1 cellular context compared by ENCODE assay signal in genomic region chr6:2999621-3000455, GRCh38.
TF ChIP-seq lines count a peak whose summit lies in the region.

TSS of gene NQO2 (plus strand) at chr6:2999894. CDS start at chr6:3006553, 6,659 bp downstream.

TF ChIP-seq in HepG2, 621 proteins besides CTCF, POLR2A, EP300 and RAD21 (continued from another document and continues in another):
- TF ChIP-seq ZNF18 (CRISPR knock-in tag; IDR thresholded peaks at IDR 0.05; ENCODE audit: insufficient replicate concordance): peak; percentile 39
- TF ChIP-seq ZNF232 (CRISPR knock-in tag; IDR thresholded peaks at IDR 0.05; ENCODE audit: borderline replicate concordance): peak; percentile 66; the same call in 1 of the 2 replicates
- peak; percentile 94 for TF ChIP-seq UBTF (CRISPR knock-in tag; IDR thresholded peaks at IDR 0.05)
- peak; percentile 55 for TF ChIP-seq ZNF768 (CRISPR knock-in tag; IDR thresholded peaks at IDR 0.05)
- peak; percentile 19; the same call in 1 of the 2 replicates for TF ChIP-seq ELF3 (CRISPR knock-in tag; IDR thresholded peaks at IDR 0.05)
- no peak for TF ChIP-seq HOMEZ (CRISPR knock-in tag; IDR thresholded peaks at IDR 0.05; ENCODE audit: low read depth)
- TF ChIP-seq JUND (CRISPR knock-in tag; IDR thresholded peaks at IDR 0.05): 0 out of 2 replicates have a peak, but pooled peaks have one; percentile 30
- no peak for TF ChIP-seq NFRKB (IDR thresholded peaks at IDR 0.05)
- peak; percentile 79; the same call in 1 of the 2 replicates for TF ChIP-seq KLF6 (CRISPR knock-in tag; IDR thresholded peaks at IDR 0.05)
- TF ChIP-seq YY1 (IDR thresholded peaks at IDR 0.05; ENCODE audit: insufficient read depth, insufficient replicate concordance, low read depth, low read length): peak; percentile 64
- TF ChIP-seq HDAC2 (CRISPR knock-in tag; IDR thresholded peaks at IDR 0.05): peak; percentile 50; the same call in 1 of the 2 replicates
- no peak for TF ChIP-seq MIER2 (CRISPR knock-in tag; IDR thresholded peaks at IDR 0.05)
- peak; percentile 42; the same call in 1 of the 2 replicates for TF ChIP-seq SPEN (CRISPR knock-in tag; IDR thresholded peaks at IDR 0.05; ENCODE audit: low read depth)
- no peak for TF ChIP-seq SIN3B (IDR thresholded peaks at IDR 0.05; ENCODE audit: low read length)
- TF ChIP-seq KDM4B (CRISPR knock-in tag; IDR thresholded peaks at IDR 0.05): no peak
- TF ChIP-seq ZNF607 (CRISPR knock-in tag; IDR thresholded peaks at IDR 0.05; ENCODE audit: borderline replicate concordance): peak; percentile 80
- TF ChIP-seq ZNF451 (CRISPR knock-in tag; IDR thresholded peaks at IDR 0.05): peak; percentile 27; the same call in 1 of the 2 replicates
- peak; percentile 92 for TF ChIP-seq TAF1 (CRISPR knock-in tag; IDR thresholded peaks at IDR 0.05)
- TF ChIP-seq STAT5B (CRISPR knock-in tag; IDR thresholded peaks at IDR 0.05): no peak
- TF ChIP-seq MZF1 (CRISPR knock-in tag; IDR thresholded peaks at IDR 0.05; ENCODE audit: borderline replicate concordance): peak; percentile 85; the same call in 1 of the 2 replicates
- TF ChIP-seq NFE2 (CRISPR knock-in tag; IDR thresholded peaks at IDR 0.05): peak; percentile 32; the same call in 1 of the 2 replicates
- TF ChIP-seq MTERF4 (CRISPR knock-in tag; IDR thresholded peaks at IDR 0.05): no peak; the same call in 1 of the 2 replicates
- peak; percentile 63 for TF ChIP-seq HNRNPK (IDR thresholded peaks at IDR 0.05; ENCODE audit: low read depth, low read length, poor library complexity, severe bottlenecking)
- no peak for TF ChIP-seq CBX2 (IDR thresholded peaks at IDR 0.05; ENCODE audit: low read depth, low read length)
- peak; percentile 67; the same call in 1 of the 2 replicates for TF ChIP-seq CBX2 (CRISPR knock-in tag; IDR thresholded peaks at IDR 0.05; ENCODE audit: low read depth)
- 0 out of 2 replicates have a peak, but pooled peaks have one; percentile 42 for TF ChIP-seq ZNF503 (CRISPR knock-in tag; IDR thresholded peaks at IDR 0.05)
- peak; percentile 61; the same call in 1 of the 2 replicates for TF ChIP-seq TFAP4 (IDR thresholded peaks at IDR 0.05; ENCODE audit: borderline replicate concordance, low read depth)
- 0 out of 2 replicates have a peak, but pooled peaks have one; percentile 9 for TF ChIP-seq YEATS4 (CRISPR knock-in tag; IDR thresholded peaks at IDR 0.05; ENCODE audit: borderline replicate concordance)
- no peak for TF ChIP-seq CREM (IDR thresholded peaks at IDR 0.05)
- 0 out of 2 replicates have a peak, but pooled peaks have one; percentile 31 for TF ChIP-seq CREM (CRISPR knock-in tag; IDR thresholded peaks at IDR 0.05)
- TF ChIP-seq RBAK (CRISPR knock-in tag; IDR thresholded peaks at IDR 0.05): peak; percentile 54; the same call in 1 of the 2 replicates
- TF ChIP-seq ZFX (CRISPR knock-in tag; IDR thresholded peaks at IDR 0.05; ENCODE audit: low read depth): peak; percentile 97
- peak; percentile 86; the same call in 1 of the 2 replicates for TF ChIP-seq IRF9 (CRISPR knock-in tag; IDR thresholded peaks at IDR 0.05; ENCODE audit: borderline replicate concordance)
- peak; percentile 64; the same call in 1 of the 2 replicates for TF ChIP-seq MEF2D (CRISPR knock-in tag; IDR thresholded peaks at IDR 0.05)
- TF ChIP-seq ZNF678 (CRISPR knock-in tag; IDR thresholded peaks at IDR 0.05): peak; percentile 82; the same call in 1 of the 2 replicates
- peak; percentile 90; the same call in 1 of the 2 replicates for TF ChIP-seq THAP7 (CRISPR knock-in tag; IDR thresholded peaks at IDR 0.05)
- TF ChIP-seq POGK (CRISPR knock-in tag; conservative IDR thresholded peaks at IDR 0.05): peak; percentile 61; the same call in 1 of the 2 replicates
- no peak; the same call in 1 of the 2 replicates for TF ChIP-seq ZNF878 (CRISPR knock-in tag; IDR thresholded peaks at IDR 0.05)
- TF ChIP-seq PATZ1 (CRISPR knock-in tag; IDR thresholded peaks at IDR 0.05): peak; percentile 65
- TF ChIP-seq ZNF567 (CRISPR knock-in tag; IDR thresholded peaks at IDR 0.05; ENCODE audit: borderline replicate concordance): peak; percentile 16; the same call in 1 of the 2 replicates
- TF ChIP-seq IRF2 (CRISPR knock-in tag; IDR thresholded peaks at IDR 0.05): peak; percentile 48; the same call in 1 of the 2 replicates
- peak; percentile 85 for TF ChIP-seq HIC2 (CRISPR knock-in tag; IDR thresholded peaks at IDR 0.05; ENCODE audit: low read depth)
- 0 out of 2 replicates have a peak, but pooled peaks have one; percentile 8 for TF ChIP-seq ZNF670 (CRISPR knock-in tag; IDR thresholded peaks at IDR 0.05; ENCODE audit: borderline replicate concordance)
